Comparison of ENCODE assay signal across 9 cellular contexts in genomic region chr19:20077791-20078463, GRCh38. TPM values are rescaled to one million over a fixed set of nuclear protein-coding genes. Genes with fewer than 3 reads are reported as not detected.
DNase-seq lines count a peak whose midpoint lies in the region; ATAC-seq, FAIRE-seq and TF ChIP-seq lines count a peak whose summit lies in the region.
"Had no signal": no experiment of that assay in that cellular context is flagged by ENCODE, and none has a peak within 500 bp of the region (broad histone marks: within the 10 kb centered on the region; RNA-seq: fewer than 3 reads in every experiment).

Gene ZNF90, plus strand, starts transcription at chr19:20078000. Its CDS starts 133 bp downstream, at chr19:20078133.

- no peaks in the 10 kb centered on the region for H3K9me3 ChIP-seq in small intestine (ENCODE audit: control insufficient read depth, low read depth)

- H3K27me3 ChIP-seq in BJ (ENCODE audit: control insufficient read depth, insufficient read depth, low read length), result no peaks in the 10 kb centered on the region
- H3K27me3 ChIP-seq in HL-60 (ENCODE audit: insufficient read depth, poor library complexity, severe bottlenecking), result no peaks in the 10 kb centered on the region
- no peaks in the 10 kb centered on the region for H3K27me3 ChIP-seq in small intestine (ENCODE audit: control insufficient read depth in 2 of 2, insufficient read depth in 2 of 2, low read length in 2 of 2)

- CTCF ChIA-PET in BJ (lab: Yijun Ruan, JAX), result interaction anchor here (1.0 to 1.4 kb wide), 2 partner anchors 9 to 15 kb away, joined by 3 to 4 read pairs; no protein-coding TSS in a partner anchor

- H3K4me3 ChIP-seq in BJ (ENCODE audit: low read depth, low read length) (peak within 1 kb of the TSS; percentile 47), HL-60 (replicated peaks; ENCODE audit: insufficient read depth, low read length) (peak within 1 kb of the TSS; percentile 22), WI38 (ENCODE audit: low read depth, low read length) (peak within 1 kb of the TSS; percentile 68), small intestine (ENCODE audit: low read depth in 1 of 2, low read length in 2 of 2) (peak within 1 kb of the TSS; percentile 17 to 47)

- ATAC-seq in GM19397 (IDR thresholded peaks at IDR 0.05; ENCODE audit: unreplicated experiment), result peak; percentile 91

- FAIRE-seq in small intestine (lab: Jason Lieb, UNC), result no peak

- H3K27ac ChIP-seq in HL-60 (replicated peaks), result peak within 1 kb of the TSS; percentile 74
- H3K27ac ChIP-seq in caudate nucleus (ENCODE audit: low read depth, low read length), result no peak within 1 kb of the TSS
- peak within 1 kb of the TSS in 1 of 2 donors; percentile 41 for H3K27ac ChIP-seq in small intestine (ENCODE audit: low read depth in 1 of 2, low read length in 1 of 2)
- H3K27ac ChIP-seq: KMS-11 had no signal

- TF ChIP-seq CTCF in BJ (IDR thresholded peaks at IDR 0.05; ENCODE audit: insufficient read depth, low read depth, low read length) (0 out of 2 replicates have a peak, but pooled peaks have one; percentile 8), HL-60 (IDR thresholded peaks at IDR 0.05; ENCODE audit: insufficient read depth, low read length) (no peak), WI38 (IDR thresholded peaks at IDR 0.05; ENCODE audit: low read depth, low read length) (no peak)

- no peaks in the 10 kb centered on the region for H3K4me1 ChIP-seq in small intestine (ENCODE audit: control insufficient read depth in 2 of 2, insufficient read depth in 1 of 2, low read depth in 1 of 2, low read length in 1 of 2)

- WGBS in small intestine, 3 donors, result 4 to 11% (median 9%) methylated on average over 28 of the region's 28 CpGs

- POLR2A ChIA-PET in BJ (lab: Charles Lee), result no interaction called here

- H3K36me3 ChIP-seq in BJ (ENCODE audit: control insufficient read depth, insufficient read depth, low read length) (no peaks in the 10 kb centered on the region), small intestine (ENCODE audit: control insufficient read depth in 2 of 2, insufficient read depth in 2 of 2, low read length in 2 of 2) (no peaks in the 10 kb centered on the region)

- peak; percentile 64 for DNase-seq in BJ (ENCODE audit: low read depth)
- DNase-seq in HL-60 (ENCODE audit: low read depth in 1 of 2, low spot score in 1 of 2), result peak; percentile 16 to 92
- peak; percentile 21 to 98 (median 86) for DNase-seq in caudate nucleus (lab: John Stamatoyannopoulos, UW)
- peak; percentile 95 for DNase-seq in inferior parietal cortex (ENCODE audit: extremely low spot score)
- peak; percentile 76 for DNase-seq in small intestine
- DNase-seq in NCI-H128 (lab: John Stamatoyannopoulos, UW; ENCODE audit: unreplicated experiment), result no peak

RNA-seq across cellular contexts. Expression of gene ZNF90, which starts in this region (rescaled TPM):
- polyA plus RNA-seq in BJ (2011; rRNA removed) (0.36 and 0.38 TPM in 2 replicates), small intestine (1 to 10 TPM in 1 of 3 donors, not detected in 2; 1.4 TPM)
- polyA minus RNA-seq in BJ (2011; rRNA and poly(A)+ RNA removed), result 0.33 TPM in 1 of 2 replicates, not detected in the other

Comparison
In these comparisons a context has a peak if more than half of its experiments do, and no peak if none do; other contexts are left out.
1. Peak in DNase-seq and H3K4me3 ChIP-seq in BJ; RNA of the gene not detected or under 1 TPM.